Comparison of ENCODE assay signal across 8 cellular contexts in the genomic region with DNA sequence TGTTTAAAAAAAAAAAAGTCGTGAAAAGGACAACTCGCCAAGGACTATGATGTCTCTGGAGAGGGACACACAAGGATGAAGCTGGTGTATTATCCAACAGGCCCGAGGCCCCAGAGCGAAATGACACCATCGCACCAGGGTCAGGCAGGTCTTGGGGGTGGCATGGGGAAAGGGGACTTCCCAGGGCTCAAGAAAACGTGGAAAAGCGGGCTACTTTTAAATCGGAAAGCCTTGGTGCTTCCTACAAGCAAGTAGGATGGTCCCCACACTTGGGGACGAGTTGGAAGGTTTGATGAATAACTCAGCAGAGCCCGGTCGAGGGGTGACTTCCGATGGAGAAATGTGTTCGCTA. TPM values are rescaled to one million over a fixed set of nuclear protein-coding genes. Genes with fewer than 3 reads are reported as not detected.
DNase-seq lines count a peak whose midpoint lies in the region; ATAC-seq and TF ChIP-seq lines count a peak whose summit lies in the region.

No MANE protein-coding gene starts in this region.

- DNase-seq in COLO829 (ENCODE audit: low spot score) (peak; percentile 28), HFFc6 (no peak), left cardiac atrium (no peak), sciatic nerve (ENCODE audit: low spot score) (no peak), UCSD-AML1 (lab: John Stamatoyannopoulos, UW; ENCODE audit: unreplicated experiment) (no peak)
- DNase-seq in activated CD4-positive, alpha-beta T cell treated with anti-CD3 and anti-CD28 coated beads, Interleukin-2, amount 10 ng/mL, durations not matched to agents 7 days and 5 days = no peak

- H3K4me3 Mint-ChIP-seq in HFFc6 = peak overlapping the region; percentile 99
- peak overlapping the region; percentile 94 for H3K4me3 Mint-ChIP-seq in activated CD4-positive, alpha-beta T cell treated with anti-CD3 and anti-CD28 coated beads, Interleukin-2, amount 10 ng/mL, durations not matched to agents 7 days and 5 days

- H3K9me3 Mint-ChIP-seq in HFFc6 = no peaks in the 10 kb centered on the region
- no peaks in the 10 kb centered on the region for H3K9me3 Mint-ChIP-seq in activated CD4-positive, alpha-beta T cell treated with anti-CD3 and anti-CD28 coated beads, Interleukin-2, amount 10 ng/mL, durations not matched to agents 7 days and 5 days

- POLR2A ChIA-PET in activated CD4-positive, alpha-beta T cell treated with anti-CD3 and anti-CD28 coated beads, Interleukin-2, amount 10 ng/mL, durations not matched to agents 7 days and 5 days (lab: Charles Lee) = no interaction called here

- ATAC-seq in left cardiac atrium = peak; percentile 7 to 9
- ATAC-seq in sciatic nerve = peak; percentile 9
- ATAC-seq in HG03571 (IDR thresholded peaks at IDR 0.05; ENCODE audit: unreplicated experiment) = no peak
- no peak for ATAC-seq in GM21528 (IDR thresholded peaks at IDR 0.05; ENCODE audit: low FRiP score, unreplicated experiment)

- H3K4me1 Mint-ChIP-seq in HFFc6 (ENCODE audit: low read depth) = peaks cover 39% of the 10 kb centered on the region
- peaks cover 48% of the 10 kb centered on the region for H3K4me1 Mint-ChIP-seq in activated CD4-positive, alpha-beta T cell treated with anti-CD3 and anti-CD28 coated beads, Interleukin-2, amount 10 ng/mL, durations not matched to agents 7 days and 5 days

- TF ChIP-seq CTCF in HFFc6 (IDR thresholded peaks at IDR 0.05) = no peak

- H3K27me3 Mint-ChIP-seq in HFFc6 (ENCODE audit: insufficient read depth) = peaks cover 1% of the 10 kb centered on the region; the same call in 1 of the 2 replicates
- no peaks in the 10 kb centered on the region for H3K27me3 Mint-ChIP-seq in activated CD4-positive, alpha-beta T cell treated with anti-CD3 and anti-CD28 coated beads, Interleukin-2, amount 10 ng/mL, durations not matched to agents 7 days and 5 days

- intact Hi-C loops in left cardiac atrium (cut with DNase I) (no loop called here), sciatic nerve (cut with DNase I) (no loop called here)

- CTCF ChIA-PET in activated CD4-positive, alpha-beta T cell treated with anti-CD3 and anti-CD28 coated beads, Interleukin-2, amount 10 ng/mL, durations not matched to agents 7 days and 5 days (lab: Charles Lee) = interaction anchor here (0.6 to 1.2 kb wide), 3 partner anchors 20 to 1695 kb away, joined by 3 to 4 read pairs (median 3); no protein-coding TSS in a partner anchor

- H3K27ac Mint-ChIP-seq in HFFc6 = peak overlapping the region; percentile 96
- H3K27ac Mint-ChIP-seq in activated CD4-positive, alpha-beta T cell treated with anti-CD3 and anti-CD28 coated beads, Interleukin-2, amount 10 ng/mL, durations not matched to agents 7 days and 5 days = peak overlapping the region; percentile 91

- peaks cover 20% of the 10 kb centered on the region for H3K36me3 Mint-ChIP-seq in HFFc6 (ENCODE audit: low read depth)
- H3K36me3 Mint-ChIP-seq in activated CD4-positive, alpha-beta T cell treated with anti-CD3 and anti-CD28 coated beads, Interleukin-2, amount 10 ng/mL, durations not matched to agents 7 days and 5 days (ENCODE audit: low read depth) = peaks cover 44% of the 10 kb centered on the region

RNA-seq across cellular contexts. Expression of a gene that starts 0.5 kb away (rescaled TPM):
- total RNA-seq in HFFc6 (2021; fragmentation: NEBNext Ultra II Directional; extraction: Animal tissue kit (Norgen Biotek cat#: 25700)) = 10 to 100 TPM; 32.5 to 37.2 (median 34.8) TPM
- total RNA-seq in activated CD4-positive, alpha-beta T cell treated with anti-CD3 and anti-CD28 coated beads, Interleukin-2, amount 10 ng/mL, durations not matched to agents 7 days and 5 days = 10 to 100 TPM; 38.6 to 40.1 TPM
- 10 to 100 TPM; 43.7 to 46.8 TPM for total RNA-seq in left cardiac atrium
- 35.7 TPM for total RNA-seq in sciatic nerve

Comparison
In these comparisons a context has a peak if more than half of its experiments do, and no peak if none do; other contexts are left out.
1. ATAC-seq: peak in left cardiac atrium (2 of 2) and sciatic nerve (single experiment); none in HG03571 (single experiment) and GM21528 (single experiment).